ENCODE assay signal across 15 cellular contexts in the genomic region with DNA sequence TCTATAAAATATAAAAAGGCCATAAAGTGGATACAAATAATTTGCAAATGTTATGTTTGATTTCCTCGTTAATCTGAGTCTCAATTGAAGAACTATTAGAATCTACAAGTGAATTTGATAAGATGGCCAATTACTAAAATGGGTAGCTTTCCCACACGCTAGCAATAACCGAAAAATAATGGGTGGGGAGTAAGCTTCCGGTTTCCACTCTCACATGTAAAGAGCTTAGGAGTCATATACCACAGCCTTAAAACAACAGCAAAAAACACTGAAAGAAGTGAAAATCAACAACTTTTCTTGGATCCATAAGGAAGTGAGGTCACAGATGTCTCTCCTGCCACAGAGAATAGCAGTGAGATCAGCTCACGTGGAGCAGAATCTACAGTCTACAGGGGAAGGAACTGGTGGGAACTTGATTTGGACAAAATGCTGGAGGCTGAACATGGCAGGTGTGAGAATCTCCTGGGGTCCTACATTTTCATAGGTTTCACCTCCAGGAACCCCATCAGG. TPM values are rescaled to one million over a fixed set of nuclear protein-coding genes. Genes with fewer than 3 reads are reported as not detected.
A peak's percentile ranks its signal among the peaks of the same experiment; 100 is the strongest.
DNase-seq lines count a peak whose midpoint lies in the region; ATAC-seq, FAIRE-seq and TF ChIP-seq lines count a peak whose summit lies in the region.
"Had no signal": no experiment of that assay in that cellular context is flagged by ENCODE, and none has a peak within 500 bp of the region (broad histone marks: within the 10 kb centered on the region; RNA-seq: fewer than 3 reads in every experiment).

No MANE protein-coding gene starts in this region.

- POLR2A ChIA-PET in WTC11 (lab: Charles Lee) (no interaction called here), Caco-2 (lab: Charles Lee) (no interaction called here)

- no peak for DNase-seq in stimulated activated naive CD8-positive, alpha-beta T cell treated with anti-CD3 and anti-CD28 coated beads, Interleukin-15, Interleukin-2, amounts not matched to agents 100 U/mL and 50 U/mL, for 24 hours
- no peak for DNase-seq in WTC11 (ENCODE audit: low spot score)
- no peak for DNase-seq in kidney
- DNase-seq in suprapubic skin (ENCODE audit: low spot score in 2 of 2): no peak
- DNase-seq in islet precursor cell: no peak
- DNase-seq in Caco-2: no peak
- DNase-seq: activated gamma-delta T cell, C1 segment of cervical spinal cord, GDM1, HFFc6, NCI-H146, NCI-H524, right lobe of liver had no signal

- H3K27ac ChIP-seq in kidney (ENCODE audit: low read depth in 2 of 2, low read length in 2 of 2) (peak overlapping the region; percentile 53 to 82), suprapubic skin (no peak overlapping the region)
- H3K27ac ChIP-seq: right lobe of liver had no signal

- H3K4me3 ChIP-seq in kidney (ENCODE audit: low read length in 2 of 2): no peak overlapping the region
- H3K4me3 ChIP-seq in suprapubic skin: no peak overlapping the region
- H3K4me3 ChIP-seq in Caco-2 (ENCODE audit: low read depth, low read length): no peak overlapping the region

- H3K4me1 Mint-ChIP-seq in stimulated activated naive CD8-positive, alpha-beta T cell treated with anti-CD3 and anti-CD28 coated beads, Interleukin-15, Interleukin-2, amounts not matched to agents 100 ng/mL and 50 ng/mL, for 24 hours (ENCODE audit: low read depth): peaks cover 56% of the 10 kb centered on the region
- H3K4me1 Mint-ChIP-seq in WTC11 (peaks cover 27% of the 10 kb centered on the region), Caco-2 (ENCODE audit: low read depth, unreplicated experiment) (no peaks in the 10 kb centered on the region)

- CTCF ChIA-PET in WTC11 (lab: Charles Lee): interaction anchor here (0.5 to 1.0 kb wide), 2 partner anchors 8 to 105 kb away, joined by 3 read pairs; no protein-coding TSS in a partner anchor
- CTCF ChIA-PET in Caco-2 (lab: Charles Lee): no interaction called here

- TF ChIP-seq POLR2A in suprapubic skin (IDR thresholded peaks at IDR 0.05): no peak

- WGBS in suprapubic skin: 89% methylated on average over 5 of the region's 5 CpGs

- peak overlapping the region; percentile 1 to 3 for H3K9ac ChIP-seq in kidney (ENCODE audit: low read length in 2 of 2)

- BruUV-seq in Caco-2 (replicated peaks; lab: Mats Ljungman, UMichigan): no TSS peak

- FAIRE-seq in kidney (lab: Jason Lieb, UNC): no peak

- H3K36me3 ChIP-seq in kidney (ENCODE audit: control insufficient read depth in 1 of 2, insufficient read depth in 2 of 2, low read length in 2 of 2) (no peaks in the 10 kb centered on the region), suprapubic skin (peaks cover 9% of the 10 kb centered on the region), Caco-2 (ENCODE audit: control insufficient read depth, insufficient read depth, low read length) (no peaks in the 10 kb centered on the region)

- no peaks in the 10 kb centered on the region for H3K27me3 Mint-ChIP-seq in stimulated activated naive CD8-positive, alpha-beta T cell treated with anti-CD3 and anti-CD28 coated beads, Interleukin-15, Interleukin-2, amounts not matched to agents 100 ng/mL and 50 ng/mL, for 24 hours
- H3K27me3 Mint-ChIP-seq in WTC11 (ENCODE audit: low read depth) (no peaks in the 10 kb centered on the region), Caco-2 (ENCODE audit: insufficient read depth, unreplicated experiment) (no peaks in the 10 kb centered on the region)

- no peaks in the 10 kb centered on the region for H3K9me3 ChIP-seq in kidney (ENCODE audit: control insufficient read depth in 1 of 2, low read length in 2 of 2)
- H3K9me3 ChIP-seq in suprapubic skin: no peaks in the 10 kb centered on the region
- H3K9me3 ChIP-seq in Caco-2: no peaks in the 10 kb centered on the region
- H3K9me3 ChIP-seq: right lobe of liver had no signal

- H3K27ac Mint-ChIP-seq in stimulated activated naive CD8-positive, alpha-beta T cell treated with anti-CD3 and anti-CD28 coated beads, Interleukin-15, Interleukin-2, amounts not matched to agents 100 ng/mL and 50 ng/mL, for 24 hours: peak overlapping the region; percentile 93
- H3K27ac Mint-ChIP-seq in WTC11 (peak overlapping the region; percentile 96), Caco-2 (ENCODE audit: unreplicated experiment) (no peak overlapping the region)
- H3K27ac Mint-ChIP-seq: HFFc6 had no signal

- peaks cover 4% of the 10 kb centered on the region for H3K9me3 Mint-ChIP-seq in stimulated activated naive CD8-positive, alpha-beta T cell treated with anti-CD3 and anti-CD28 coated beads, Interleukin-15, Interleukin-2, amounts not matched to agents 100 ng/mL and 50 ng/mL, for 24 hours
- peaks cover 5% of the 10 kb centered on the region for H3K9me3 Mint-ChIP-seq in WTC11
- H3K9me3 Mint-ChIP-seq in Caco-2 (ENCODE audit: unreplicated experiment): no peaks in the 10 kb centered on the region

- H3K4me1 ChIP-seq in kidney (ENCODE audit: control insufficient read depth in 1 of 2, insufficient read depth in 1 of 2, low read depth in 1 of 2, low read length in 2 of 2) (peaks cover 13 to 22% of the 10 kb centered on the region in 2 donors), suprapubic skin (peaks cover 17% of the 10 kb centered on the region), Caco-2 (no peaks in the 10 kb centered on the region)

- H3K27me3 ChIP-seq in suprapubic skin (no peaks in the 10 kb centered on the region), Caco-2 (replicated peaks; ENCODE audit: control insufficient read depth, insufficient read depth, low read length) (no peaks in the 10 kb centered on the region)
- H3K27me3 ChIP-seq: right lobe of liver had no signal

- peak overlapping the region; percentile 78 for H3K4me3 Mint-ChIP-seq in stimulated activated naive CD8-positive, alpha-beta T cell treated with anti-CD3 and anti-CD28 coated beads, Interleukin-15, Interleukin-2, amounts not matched to agents 100 ng/mL and 50 ng/mL, for 24 hours
- H3K4me3 Mint-ChIP-seq in WTC11 (no peak overlapping the region), Caco-2 (ENCODE audit: unreplicated experiment) (no peak overlapping the region)
- H3K4me3 Mint-ChIP-seq: HFFc6 had no signal

- no peak for ATAC-seq in stimulated activated naive CD8-positive, alpha-beta T cell treated with anti-CD3 and anti-CD28 coated beads, Interleukin-15, Interleukin-2, amounts not matched to agents 100 U/mL and 50 U/mL, for 24 hours
- ATAC-seq in WTC11 (no peak), GM21576 (IDR thresholded peaks at IDR 0.05; ENCODE audit: unreplicated experiment) (no peak)

- TF ChIP-seq CTCF in WTC11 (IDR thresholded peaks at IDR 0.05) (no peak), kidney (IDR thresholded peaks at IDR 0.05; ENCODE audit: borderline replicate concordance, extremely low read depth, insufficient read depth) (no peak), suprapubic skin (IDR thresholded peaks at IDR 0.05) (no peak), Caco-2 (IDR thresholded peaks at IDR 0.05; ENCODE audit: insufficient read depth in 1 of 2, low read depth in 1 of 2, low read length in 1 of 2, severe bottlenecking in 1 of 2, unreplicated experiment in 1 of 2) (no peak)

- intact Hi-C loops in kidney (cut with DNase I): no loop called here
- intact Hi-C loops in Caco-2 (cut with micrococcal nuclease; ENCODE audit: unreplicated experiment): no loop called here

- peaks cover 44% of the 10 kb centered on the region for H3K36me3 Mint-ChIP-seq in stimulated activated naive CD8-positive, alpha-beta T cell treated with anti-CD3 and anti-CD28 coated beads, Interleukin-15, Interleukin-2, amounts not matched to agents 100 ng/mL and 50 ng/mL, for 24 hours (ENCODE audit: low read depth)
- H3K36me3 Mint-ChIP-seq in WTC11 (peaks cover 9% of the 10 kb centered on the region), Caco-2 (ENCODE audit: insufficient read depth, unreplicated experiment) (peaks cover 31% of the 10 kb centered on the region)

- no peak for TF ChIP-seq EP300 in suprapubic skin (IDR thresholded peaks at IDR 0.05)

TF ChIP-seq in WTC11, 78 proteins besides CTCF, POLR2A, EP300 and RAD21 (continues in another document):
- TF ChIP-seq, protein P1, sequence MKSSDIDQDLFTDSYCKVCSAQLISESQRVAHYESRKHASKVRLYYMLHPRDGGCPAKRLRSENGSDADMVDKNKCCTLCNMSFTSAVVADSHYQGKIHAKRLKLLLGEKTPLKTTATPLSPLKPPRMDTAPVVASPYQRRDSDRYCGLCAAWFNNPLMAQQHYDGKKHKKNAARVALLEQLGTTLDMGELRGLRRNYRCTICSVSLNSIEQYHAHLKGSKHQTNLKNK (CRISPR knock-in tag; IDR thresholded peaks at IDR 0.05): no peak

RNA-seq across cellular contexts. Expression of a gene that starts 18.6 kb away (rescaled TPM):
- total RNA-seq in WTC11 (2021) (72.6 to 88.6 TPM (median 78.0 TPM) in 3 replicates), kidney (68.0 TPM), suprapubic skin (10 to 100 TPM; 46.4 to 56.2 (median 51.2) TPM), Caco-2 (2022) (34.7 and 37.2 TPM in 2 replicates)
- polyA plus RNA-seq in kidney (ENCODE audit: insufficient read depth, low read depth, low replicate concordance): 184 TPM

RNA-seq across cellular contexts. Expression of a gene that starts 19.1 kb away (rescaled TPM):
- total RNA-seq in WTC11 (2021): 113 to 133 TPM (median 127 TPM) in 3 replicates
- total RNA-seq in kidney: 81.0 TPM
- 56.6 TPM for polyA plus RNA-seq in kidney (ENCODE audit: insufficient read depth, low read depth, low replicate concordance)
- 100 to 1,000 TPM in 1 of 4 donors, 10 to 100 TPM in 3; 50.5 to 173 (median 88.0) TPM for total RNA-seq in suprapubic skin
- total RNA-seq in Caco-2 (2022): 94.5 and 101 TPM in 2 replicates

RNA-seq across cellular contexts. Expression of a gene that starts 59.8 kb away (rescaled TPM):
- 35.1 to 39.4 TPM (median 37.4 TPM) in 3 replicates for total RNA-seq in WTC11 (2021)
- 28.8 TPM for total RNA-seq in kidney
- polyA plus RNA-seq in kidney (ENCODE audit: insufficient read depth, low read depth, low replicate concordance): 22.9 TPM
- 10 to 100 TPM; 32.4 to 61.6 (median 60.5) TPM for total RNA-seq in suprapubic skin
- total RNA-seq in Caco-2 (2022): 18.0 and 18.6 TPM in 2 replicates
